1 cellular context compared by ENCODE assay signal in genomic region chr3:149969110-149969944, GRCh38.
TF ChIP-seq lines count a peak whose summit lies in the region.

No MANE protein-coding gene starts in this region.

TF ChIP-seq in H1, 55 proteins besides CTCF, POLR2A, EP300 and RAD21 (continued from another document):
- TF ChIP-seq E2F6 (IDR thresholded peaks at IDR 0.05) (peak; percentile 62), BACH1 (IDR thresholded peaks at IDR 0.05; ENCODE audit: low read length) (peak; percentile 95)
TF ChIP-seq in H1: peak in this region for 17.
